ENCODE assay signal across 8 cellular contexts in the genomic region with DNA sequence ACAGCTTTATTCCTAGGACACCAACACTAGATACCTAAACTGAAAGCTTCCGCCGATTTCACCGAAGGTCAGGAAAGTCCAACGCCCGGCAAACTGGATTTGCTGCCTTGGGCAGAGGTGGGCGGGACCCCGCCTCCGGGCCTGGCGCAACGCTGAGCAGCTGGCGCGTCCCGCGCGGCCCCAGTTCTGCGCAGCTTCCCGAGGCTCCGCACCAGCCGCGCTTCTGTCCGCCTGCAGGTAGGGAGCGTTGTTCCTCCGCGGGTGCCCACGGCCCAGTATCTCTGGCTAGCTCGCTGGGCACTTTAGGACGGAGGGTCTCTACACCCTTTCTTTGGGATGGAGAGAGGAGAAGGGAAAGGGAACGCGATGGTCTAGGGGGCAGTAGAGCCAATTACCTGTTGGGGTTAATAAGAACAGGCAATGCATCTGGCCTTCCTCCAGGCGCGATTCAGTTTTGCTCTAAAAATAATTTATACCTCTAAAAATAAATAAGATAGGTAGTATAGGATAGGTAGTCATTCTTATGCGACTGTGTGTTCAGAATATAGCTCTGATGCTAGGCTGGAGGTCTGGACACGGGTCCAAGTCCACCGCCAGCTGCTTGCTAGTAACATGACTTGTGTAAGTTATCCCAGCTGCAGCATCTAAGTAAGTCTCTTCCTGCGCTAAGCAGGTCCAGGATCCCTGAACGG.
DNase-seq lines count a peak whose midpoint lies in the region; ATAC-seq and TF ChIP-seq lines count a peak whose summit lies in the region.

CD274 (plus strand) TSS at position 183 of the 692 bp plus-strand sequence. CDS start 5,572 bp downstream, outside the sequence.

- peak; percentile 82 for TF ChIP-seq CTCF in GM10266 (IDR thresholded peaks at IDR 0.05; ENCODE audit: control insufficient read depth, insufficient read depth, low read depth, missing control alignments)

- peak; percentile 58 for ATAC-seq in HG02571 (IDR thresholded peaks at IDR 0.05; ENCODE audit: unreplicated experiment)
- no peak for ATAC-seq in HG02938 (IDR thresholded peaks at IDR 0.05; ENCODE audit: unreplicated experiment)

- DNase-seq in GM10266 (ENCODE audit: extremely low spot score) (peak; percentile 59), NCI-H1092 treated with DMSO at 0.1 percent for 48 hours (lab: John Stamatoyannopoulos, UW) (peak; percentile 86), T-helper 22 cell (ENCODE audit: low read depth) (peak; percentile 65), astrocyte of the hippocampus (ENCODE audit: low read depth, low spot score) (peak; percentile 93), hippocampal formation (lab: John Stamatoyannopoulos, UW) (peak; percentile 67 to 69), retina (peak; percentile 85)
